ENCODE assay signal across 8 cellular contexts in genomic region chr9:129336601-129337286, GRCh38.
DNase-seq lines count a peak whose midpoint lies in the region; ATAC-seq, FAIRE-seq and TF ChIP-seq lines count a peak whose summit lies in the region.

No MANE protein-coding gene starts in this region.

- TF ChIP-seq CTCF in lower lobe of right lung (IDR thresholded peaks at IDR 0.05), result no peak

- peak; percentile 45 for DNase-seq in CD1c-positive myeloid dendritic cell (ENCODE audit: extremely low spot score)
- peak; percentile 16 for DNase-seq in RPMI7951 (ENCODE audit: low read depth)
- no peak for DNase-seq in central memory CD8-positive, alpha-beta T cell (ENCODE audit: low spot score in 2 of 2)
- peak; percentile 64 for DNase-seq in lower lobe of right lung
- no peak for DNase-seq in COR-L47 (lab: John Stamatoyannopoulos, UW)
- no peak for DNase-seq in frontal cortex (ENCODE audit: low spot score in 2 of 2)

- no peaks in the 10 kb centered on the region for H3K27me3 Mint-ChIP-seq in central memory CD8-positive, alpha-beta T cell

- H3K36me3 ChIP-seq in lower lobe of right lung (no peaks in the 10 kb centered on the region), subcutaneous abdominal adipose tissue (ENCODE audit: control insufficient read depth in 5 of 5, insufficient read depth in 5 of 5, low read length in 5 of 5) (no peaks in the 10 kb centered on the region)

- no peaks in the 10 kb centered on the region for H3K9me3 Mint-ChIP-seq in central memory CD8-positive, alpha-beta T cell

- H3K27ac ChIP-seq in lower lobe of right lung (peak overlapping the region; percentile 90), subcutaneous abdominal adipose tissue (ENCODE audit: low read depth, low read length) (no peak overlapping the region)

- intact Hi-C loops in lower lobe of right lung (cut with DNase I), result no loop called here

- FAIRE-seq in frontal cortex (lab: Jason Lieb, UNC), result no peak

- H3K27ac Mint-ChIP-seq in central memory CD8-positive, alpha-beta T cell (ENCODE audit: low read depth), result no peak overlapping the region

- peak; percentile 71 for ATAC-seq in central memory CD8-positive, alpha-beta T cell (replicated peaks; ENCODE audit: extremely low read depth, poor library complexity, severe bottlenecking)
- ATAC-seq in lower lobe of right lung (no peak), HG02588 (IDR thresholded peaks at IDR 0.05; ENCODE audit: unreplicated experiment) (no peak)

- H3K4me1 ChIP-seq in lower lobe of right lung (peaks cover 62% of the 10 kb centered on the region), subcutaneous abdominal adipose tissue (ENCODE audit: control insufficient read depth in 5 of 5, insufficient read depth in 5 of 5, low read length in 5 of 5) (peaks cover 7 to 65% (median 56%) of the 10 kb centered on the region in 5 donors)

- peaks cover 2% of the 10 kb centered on the region for H3K36me3 Mint-ChIP-seq in central memory CD8-positive, alpha-beta T cell (ENCODE audit: insufficient read depth)

- H3K9ac ChIP-seq in subcutaneous abdominal adipose tissue (ENCODE audit: low read length in 5 of 5), result peak overlapping the region in 4 of 5 donors; percentile 14 to 57 (median 48)

- peak overlapping the region; percentile 68 for H3K4me3 Mint-ChIP-seq in central memory CD8-positive, alpha-beta T cell

- no peaks in the 10 kb centered on the region for H3K4me1 Mint-ChIP-seq in central memory CD8-positive, alpha-beta T cell

- H3K9me3 ChIP-seq in lower lobe of right lung (no peaks in the 10 kb centered on the region), subcutaneous abdominal adipose tissue (ENCODE audit: control insufficient read depth in 5 of 5, low read length in 5 of 5) (no peaks in the 10 kb centered on the region)

- H3K27me3 ChIP-seq in lower lobe of right lung (ENCODE audit: low read depth) (no peaks in the 10 kb centered on the region), subcutaneous abdominal adipose tissue (ENCODE audit: control insufficient read depth in 5 of 5, insufficient read depth in 4 of 5, low read length in 5 of 5) (peaks cover 0 to 3% (median 0%) of the 10 kb centered on the region in 5 donors)

- H3K4me3 ChIP-seq in lower lobe of right lung, result peak overlapping the region; percentile 52
- H3K4me3 ChIP-seq in subcutaneous abdominal adipose tissue (ENCODE audit: low read depth in 1 of 5, low read length in 5 of 5), result peak overlapping the region; percentile 36 to 60 (median 50)

Comparison
In these comparisons a context has a peak if more than half of its experiments do, and no peak if none do; other contexts are left out.
1. DNase-seq: peak in CD1c-positive myeloid dendritic cell (single experiment), RPMI7951 (single experiment) and lower lobe of right lung (single experiment); none in central memory CD8-positive, alpha-beta T cell (0 of 2), COR-L47 (single experiment) and frontal cortex (0 of 2).